Comparison of ENCODE assay signal across 13 cellular contexts in the genomic region with DNA sequence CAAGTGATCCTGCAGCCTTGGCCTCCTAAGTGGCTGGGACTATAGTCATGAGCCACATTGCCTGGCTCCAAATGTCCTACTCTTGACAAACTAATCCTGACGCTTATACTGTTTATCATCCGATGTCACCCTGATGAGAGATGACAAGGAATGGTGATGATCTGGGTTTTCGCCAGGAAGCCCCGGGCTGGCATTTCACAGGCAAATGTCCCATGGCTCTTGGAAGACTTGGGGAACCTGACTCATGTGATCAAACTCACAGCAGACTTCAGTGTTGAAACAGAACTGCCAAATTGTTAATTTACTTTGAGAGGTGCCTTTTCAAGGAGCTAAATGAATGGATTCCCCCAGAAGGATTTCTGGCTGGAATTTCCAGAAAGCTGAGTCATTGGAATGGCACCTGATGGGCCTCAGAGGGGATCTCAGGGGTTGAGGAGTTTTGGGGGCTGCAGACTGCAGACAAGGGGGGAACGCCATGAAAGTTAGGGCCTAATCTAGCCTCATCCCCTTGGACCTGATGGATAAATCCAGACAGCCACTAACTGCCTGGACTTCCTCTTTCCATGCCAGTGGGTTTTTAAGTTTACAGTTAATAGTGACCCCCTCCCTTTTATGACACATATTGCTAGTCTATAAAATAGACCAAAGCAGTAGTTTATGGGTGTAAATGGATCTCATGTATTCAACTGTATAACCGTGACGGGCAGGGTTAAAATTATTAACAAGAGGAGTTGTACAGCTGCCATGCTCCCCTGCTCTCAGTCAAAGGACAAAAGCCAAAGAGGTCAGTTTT.
DNase-seq lines count a peak whose midpoint lies in the region; ATAC-seq and TF ChIP-seq lines count a peak whose summit lies in the region.
"Had no signal": no experiment of that assay in that cellular context is flagged by ENCODE, and none has a peak within 500 bp of the region (broad histone marks: within the 10 kb centered on the region; RNA-seq: fewer than 3 reads in every experiment).

No MANE protein-coding gene starts in this region.

- H3K36me3 ChIP-seq in HCT116 (ENCODE audit: control insufficient read depth in 1 of 2, insufficient read depth in 2 of 2, low read length in 2 of 2), result no peaks in the 10 kb centered on the region
- H3K36me3 ChIP-seq in Panc1 (ENCODE audit: control insufficient read depth, insufficient read depth, low read length), result no peaks in the 10 kb centered on the region
- H3K36me3 ChIP-seq: HAP-1 had no signal

- no peaks in the 10 kb centered on the region; a peak in 1 of 4 replicates for H3K9me3 ChIP-seq in HCT116 (ENCODE audit: control insufficient read depth in 1 of 2, insufficient read depth in 1 of 2, low read depth in 1 of 2, low read length in 2 of 2)
- H3K9me3 ChIP-seq in Panc1 (ENCODE audit: control insufficient read depth, insufficient read depth, low read depth, low read length), result no peaks in the 10 kb centered on the region
- H3K9me3 ChIP-seq: HAP-1 had no signal

- H3K27me3 Mint-ChIP-seq in osteocyte (ENCODE audit: unreplicated experiment), result no peaks in the 10 kb centered on the region
- no peaks in the 10 kb centered on the region for H3K27me3 Mint-ChIP-seq in activated CD8-positive, alpha-beta memory T cell treated with anti-CD3 and anti-CD28 coated beads, Interleukin-2, amount 10 ng/mL, durations not matched to agents 7 days and 5 days
- H3K27me3 Mint-ChIP-seq in activated T-cell treated with anti-CD3 and anti-CD28 coated beads, Interleukin-2, amount 50 U/mL, for 24 hours, result no peaks in the 10 kb centered on the region
- H3K27me3 Mint-ChIP-seq: activated CD4-positive, alpha-beta T cell treated with anti-CD3 and anti-CD28 coated beads, Interleukin-2, amount 10 ng/mL, durations not matched to agents 7 days and 5 days; stimulated activated naive CD8-positive, alpha-beta T cell treated with anti-CD3 and anti-CD28 coated beads, Interleukin-15, Interleukin-2, amounts not matched to agents 100 ng/mL and 50 ng/mL, for 24 hours had no signal

- DNase-seq in HCT116 (ENCODE audit: low read depth, low spot score), result no peak
- no peak for DNase-seq in Panc1 (ENCODE audit: low read depth, low spot score)
- DNase-seq in fibroblast of villous mesenchyme (ENCODE audit: low read depth), result peak; percentile 44
- no peak for DNase-seq in osteocyte (ENCODE audit: extremely low spot score, unreplicated experiment)
- no peak for DNase-seq in activated CD8-positive, alpha-beta memory T cell treated with anti-CD3 and anti-CD28 coated beads, Interleukin-2, amount 10 ng/mL, durations not matched to agents 7 days and 5 days
- no peak for DNase-seq in activated T-cell treated with anti-CD3 and anti-CD28 coated beads, Interleukin-2, amount 50 U/mL, for 24 hours
- no peak for DNase-seq in cerebellar nuclear complex (lab: John Stamatoyannopoulos, UW)
- DNase-seq in NOMO-1 treated with DMSO at 0.1 percent for 48 hours (lab: John Stamatoyannopoulos, UW; ENCODE audit: unreplicated experiment), result no peak
- DNase-seq: activated CD4-positive, alpha-beta T cell treated with anti-CD3 and anti-CD28 coated beads, Interleukin-2, amount 10 ng/mL, durations not matched to agents 7 days and 5 days; activated gamma-delta T cell; stimulated activated CD4-positive, alpha-beta T cell treated with anti-CD3 and anti-CD28 coated beads, Interleukin-4, amount 100 ng/mL, for 1 hour had no signal

- intact Hi-C loops in HCT116 (cut with micrococcal nuclease), result no loop called here
- intact Hi-C loops in Panc1 (cut with micrococcal nuclease; ENCODE audit: unreplicated experiment), result no loop called here

- H3K4me3 ChIP-seq in HCT116 (replicated peaks in 1 of 2; ENCODE audit: low read depth in 1 of 2, low read length in 2 of 2) (no peak overlapping the region), Panc1 (ENCODE audit: low read depth in 2 of 2, low read length in 2 of 2) (no peak overlapping the region), fibroblast of villous mesenchyme (ENCODE audit: low read depth, low read length) (no peak overlapping the region)
- H3K4me3 ChIP-seq: HAP-1 had no signal

- CTCF ChIA-PET in HCT116 (lab: Charles Lee) (interaction anchor here (0.8 kb wide), 1 partner anchor 97 kb away, joined by 3 read pairs; no protein-coding TSS in a partner anchor), Panc1 (lab: Charles Lee) (no interaction called here)
- CTCF ChIA-PET in activated CD8-positive, alpha-beta memory T cell treated with anti-CD3 and anti-CD28 coated beads, Interleukin-2, amount 10 ng/mL, durations not matched to agents 7 days and 5 days (lab: Charles Lee), result interaction anchor here (1.1 to 1.2 kb wide), 2 partner anchors 24 to 91 kb away, joined by 3 to 4 read pairs; no protein-coding TSS in a partner anchor

- in situ Hi-C loops in Panc1 (cut with HindIII; ENCODE audit: low pct_unique_long_range_greater_than_20kb, low sequenced_read_pairs), result no loop called here

- no peaks in the 10 kb centered on the region for H4K20me1 ChIP-seq in HCT116 (ENCODE audit: insufficient read depth)

- TF ChIP-seq CTCF in HCT116 (IDR thresholded peaks at IDR 0.05 in 2 of 3, conservative IDR thresholded peaks at IDR 0.05 in 1 of 3; ENCODE audit: borderline replicate concordance in 1 of 3, insufficient read depth in 1 of 3, low read depth in 2 of 3, low read length in 2 of 3), result no peak
- TF ChIP-seq CTCF in Panc1 (IDR thresholded peaks at IDR 0.05), result no peak
- TF ChIP-seq CTCF in fibroblast of villous mesenchyme (IDR thresholded peaks at IDR 0.05; ENCODE audit: insufficient read depth, low read depth, low read length), result no peak
- no peak for TF ChIP-seq CTCF in osteocyte (IDR thresholded peaks at IDR 0.05)

- no peak overlapping the region for H2AFZ ChIP-seq in HCT116 (ENCODE audit: low read depth, low read length, poor library complexity, severe bottlenecking)

- H3K4me1 ChIP-seq in HCT116 (ENCODE audit: control insufficient read depth in 1 of 2, insufficient read depth in 2 of 2, low read length in 2 of 2) (peaks cover 13 to 17% of the 10 kb centered on the region in 2 experiments), Panc1 (ENCODE audit: control insufficient read depth, insufficient read depth, low read length) (peaks cover 8% of the 10 kb centered on the region; the same call in 1 of the 2 replicates)

- no peak overlapping the region for H3K9ac ChIP-seq in HCT116 (ENCODE audit: low read length)

- peak overlapping the region; percentile 64 for H3K27ac Mint-ChIP-seq in osteocyte (ENCODE audit: unreplicated experiment)
- H3K27ac Mint-ChIP-seq in activated CD8-positive, alpha-beta memory T cell treated with anti-CD3 and anti-CD28 coated beads, Interleukin-2, amount 10 ng/mL, durations not matched to agents 7 days and 5 days, result no peak overlapping the region
- H3K27ac Mint-ChIP-seq in activated T-cell treated with anti-CD3 and anti-CD28 coated beads, Interleukin-2, amount 50 U/mL, for 24 hours, result no peak overlapping the region
- H3K27ac Mint-ChIP-seq: activated CD4-positive, alpha-beta T cell treated with anti-CD3 and anti-CD28 coated beads, Interleukin-2, amount 10 ng/mL, durations not matched to agents 7 days and 5 days; stimulated activated naive CD8-positive, alpha-beta T cell treated with anti-CD3 and anti-CD28 coated beads, Interleukin-15, Interleukin-2, amounts not matched to agents 100 ng/mL and 50 ng/mL, for 24 hours had no signal

- H3K9me2 ChIP-seq in HCT116 (ENCODE audit: insufficient read depth), result no peaks in the 10 kb centered on the region

- BruUV-seq in HCT116 (replicated peaks; lab: Mats Ljungman, UMichigan), result no TSS peak
- BruUV-seq in Panc1 (replicated peaks; lab: Mats Ljungman, UMichigan), result no TSS peak

- POLR2A ChIA-PET in HCT116 (lab: Charles Lee) (no interaction called here), Panc1 (lab: Charles Lee) (interaction anchor here (0.6 kb wide), 1 partner anchor 677 kb away, joined by 3 read pairs; no protein-coding TSS in a partner anchor)

- TF ChIP-seq RAD21 in HCT116 (IDR thresholded peaks at IDR 0.05; ENCODE audit: low read depth), result no peak

- no peak overlapping the region for H3K27ac ChIP-seq in HCT116 (ENCODE audit: low read depth, low read length)
- peak overlapping the region; percentile 8; the same call in 1 of the 2 replicates for H3K27ac ChIP-seq in Panc1 (ENCODE audit: low read length)

- RAD21 ChIA-PET in HCT116 (lab: Charles Lee; ENCODE audit: low non-redundant PET in 1 of 2, low total read pairs in 2 of 2, uncharacterized antibody in 2 of 2, unreplicated experiment in 2 of 2), result no interaction called here

- H3K36me3 Mint-ChIP-seq in osteocyte (ENCODE audit: unreplicated experiment), result no peaks in the 10 kb centered on the region
- H3K36me3 Mint-ChIP-seq in activated CD8-positive, alpha-beta memory T cell treated with anti-CD3 and anti-CD28 coated beads, Interleukin-2, amount 10 ng/mL, durations not matched to agents 7 days and 5 days, result no peaks in the 10 kb centered on the region
- no peaks in the 10 kb centered on the region for H3K36me3 Mint-ChIP-seq in activated T-cell treated with anti-CD3 and anti-CD28 coated beads, Interleukin-2, amount 50 U/mL, for 24 hours (ENCODE audit: low read depth)

- ATAC-seq in HCT116 (no peak), Panc1 (0 out of 2 replicates have a peak, but pooled peaks have one; percentile 9)
- ATAC-seq in activated CD8-positive, alpha-beta memory T cell treated with anti-CD3 and anti-CD28 coated beads, Interleukin-2, amount 10 ng/mL, durations not matched to agents 7 days and 5 days, result no peak

- peak overlapping the region; percentile 24 for H3K4me2 ChIP-seq in HCT116 (ENCODE audit: low read length)

- no peaks in the 10 kb centered on the region for H3K9me3 Mint-ChIP-seq in osteocyte (ENCODE audit: unreplicated experiment)
- H3K9me3 Mint-ChIP-seq in activated CD8-positive, alpha-beta memory T cell treated with anti-CD3 and anti-CD28 coated beads, Interleukin-2, amount 10 ng/mL, durations not matched to agents 7 days and 5 days (ENCODE audit: low read depth), result no peaks in the 10 kb centered on the region
- H3K9me3 Mint-ChIP-seq in activated T-cell treated with anti-CD3 and anti-CD28 coated beads, Interleukin-2, amount 50 U/mL, for 24 hours, result no peaks in the 10 kb centered on the region

- peaks cover 16% of the 10 kb centered on the region for H3K4me1 Mint-ChIP-seq in osteocyte (ENCODE audit: unreplicated experiment)
- H3K4me1 Mint-ChIP-seq in activated CD8-positive, alpha-beta memory T cell treated with anti-CD3 and anti-CD28 coated beads, Interleukin-2, amount 10 ng/mL, durations not matched to agents 7 days and 5 days, result no peaks in the 10 kb centered on the region
- H3K4me1 Mint-ChIP-seq in activated T-cell treated with anti-CD3 and anti-CD28 coated beads, Interleukin-2, amount 50 U/mL, for 24 hours (ENCODE audit: low read depth), result no peaks in the 10 kb centered on the region
- H3K4me1 Mint-ChIP-seq: activated CD4-positive, alpha-beta T cell treated with anti-CD3 and anti-CD28 coated beads, Interleukin-2, amount 10 ng/mL, durations not matched to agents 7 days and 5 days had no signal

- H3K27me3 ChIP-seq in HCT116 (ENCODE audit: insufficient read depth, low read length), result no peaks in the 10 kb centered on the region
- H3K27me3 ChIP-seq in Panc1 (ENCODE audit: control insufficient read depth, insufficient read depth, low read length), result no peaks in the 10 kb centered on the region

- no peak overlapping the region for H3K4me3 Mint-ChIP-seq in osteocyte (ENCODE audit: unreplicated experiment)
- H3K4me3 Mint-ChIP-seq in activated CD8-positive, alpha-beta memory T cell treated with anti-CD3 and anti-CD28 coated beads, Interleukin-2, amount 10 ng/mL, durations not matched to agents 7 days and 5 days, result no peak overlapping the region
- H3K4me3 Mint-ChIP-seq in activated T-cell treated with anti-CD3 and anti-CD28 coated beads, Interleukin-2, amount 50 U/mL, for 24 hours, result no peak overlapping the region
- H3K4me3 Mint-ChIP-seq: activated CD4-positive, alpha-beta T cell treated with anti-CD3 and anti-CD28 coated beads, Interleukin-2, amount 10 ng/mL, durations not matched to agents 7 days and 5 days; stimulated activated naive CD8-positive, alpha-beta T cell treated with anti-CD3 and anti-CD28 coated beads, Interleukin-15, Interleukin-2, amounts not matched to agents 100 ng/mL and 50 ng/mL, for 24 hours had no signal

- H3K79me2 ChIP-seq in HCT116 (ENCODE audit: insufficient read depth, low read length), result no peaks in the 10 kb centered on the region

- TF ChIP-seq POLR2A in HCT116 (IDR thresholded peaks at IDR 0.05; ENCODE audit: borderline replicate concordance, extremely low read depth, insufficient read depth, insufficient read length), result no peak
